ENCODE assay signal across 1 cellular context in the genomic region with DNA sequence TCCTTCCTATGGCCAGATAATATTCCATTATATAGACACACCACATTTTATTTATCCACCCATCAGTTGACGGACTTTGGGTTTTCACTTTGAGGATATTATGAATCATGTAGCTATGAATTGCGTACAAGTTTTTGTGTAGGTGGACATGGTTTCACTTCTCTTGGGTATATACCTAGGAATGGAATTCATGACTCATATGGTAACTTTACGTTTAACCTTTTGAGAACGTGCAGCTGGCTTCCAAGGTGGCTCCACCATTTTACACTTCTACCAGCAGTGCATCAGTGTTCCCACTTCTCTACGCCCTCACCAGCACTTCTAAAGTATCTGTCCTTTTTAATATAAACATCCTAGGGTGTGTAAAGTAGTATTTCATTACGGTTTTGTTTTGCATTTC.
A peak's percentile ranks its signal among the peaks of the same experiment; 100 is the strongest.
TF ChIP-seq lines count a peak whose summit lies in the region.

No MANE protein-coding gene starts in this region.

TF ChIP-seq in GM12878, 131 proteins besides CTCF, POLR2A, EP300 and RAD21 (continued from another document and continues in another):
- TF ChIP-seq, protein P1, sequence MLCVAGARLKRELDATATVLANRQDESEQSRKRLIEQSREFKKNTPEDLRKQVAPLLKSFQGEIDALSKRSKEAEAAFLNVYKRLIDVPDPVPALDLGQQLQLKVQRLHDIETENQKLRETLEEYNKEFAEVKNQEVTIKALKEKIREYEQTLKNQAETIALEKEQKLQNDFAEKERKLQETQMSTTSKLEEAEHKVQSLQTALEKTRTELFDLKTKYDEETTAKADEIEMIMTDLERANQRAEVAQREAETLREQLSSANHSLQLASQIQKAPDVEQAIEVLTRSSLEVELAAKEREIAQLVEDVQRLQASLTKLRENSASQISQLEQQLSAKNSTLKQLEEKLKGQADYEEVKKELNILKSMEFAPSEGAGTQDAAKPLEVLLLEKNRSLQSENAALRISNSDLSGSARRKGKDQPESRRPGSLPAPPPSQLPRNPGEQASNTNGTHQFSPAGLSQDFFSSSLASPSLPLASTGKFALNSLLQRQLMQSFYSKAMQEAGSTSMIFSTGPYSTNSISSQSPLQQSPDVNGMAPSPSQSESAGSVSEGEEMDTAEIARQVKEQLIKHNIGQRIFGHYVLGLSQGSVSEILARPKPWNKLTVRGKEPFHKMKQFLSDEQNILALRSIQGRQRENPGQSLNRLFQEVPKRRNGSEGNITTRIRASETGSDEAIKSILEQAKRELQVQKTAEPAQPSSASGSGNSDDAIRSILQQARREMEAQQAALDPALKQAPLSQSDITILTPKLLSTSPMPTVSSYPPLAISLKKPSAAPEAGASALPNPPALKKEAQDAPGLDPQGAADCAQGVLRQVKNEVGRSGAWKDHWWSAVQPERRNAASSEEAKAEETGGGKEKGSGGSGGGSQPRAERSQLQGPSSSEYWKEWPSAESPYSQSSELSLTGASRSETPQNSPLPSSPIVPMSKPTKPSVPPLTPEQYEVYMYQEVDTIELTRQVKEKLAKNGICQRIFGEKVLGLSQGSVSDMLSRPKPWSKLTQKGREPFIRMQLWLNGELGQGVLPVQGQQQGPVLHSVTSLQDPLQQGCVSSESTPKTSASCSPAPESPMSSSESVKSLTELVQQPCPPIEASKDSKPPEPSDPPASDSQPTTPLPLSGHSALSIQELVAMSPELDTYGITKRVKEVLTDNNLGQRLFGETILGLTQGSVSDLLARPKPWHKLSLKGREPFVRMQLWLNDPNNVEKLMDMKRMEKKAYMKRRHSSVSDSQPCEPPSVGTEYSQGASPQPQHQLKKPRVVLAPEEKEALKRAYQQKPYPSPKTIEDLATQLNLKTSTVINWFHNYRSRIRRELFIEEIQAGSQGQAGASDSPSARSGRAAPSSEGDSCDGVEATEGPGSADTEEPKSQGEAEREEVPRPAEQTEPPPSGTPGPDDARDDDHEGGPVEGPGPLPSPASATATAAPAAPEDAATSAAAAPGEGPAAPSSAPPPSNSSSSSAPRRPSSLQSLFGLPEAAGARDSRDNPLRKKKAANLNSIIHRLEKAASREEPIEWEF (IDR thresholded peaks at IDR 0.05; ENCODE audit: insufficient replicate concordance, low read depth, low read length) = peak; percentile 38
- TF ChIP-seq DPF2 (IDR thresholded peaks at IDR 0.05) = peak; percentile 100
- TF ChIP-seq SP1 (IDR thresholded peaks at IDR 0.05; ENCODE audit: low read depth, low read length) = peak; percentile 66
- TF ChIP-seq, protein P2, sequence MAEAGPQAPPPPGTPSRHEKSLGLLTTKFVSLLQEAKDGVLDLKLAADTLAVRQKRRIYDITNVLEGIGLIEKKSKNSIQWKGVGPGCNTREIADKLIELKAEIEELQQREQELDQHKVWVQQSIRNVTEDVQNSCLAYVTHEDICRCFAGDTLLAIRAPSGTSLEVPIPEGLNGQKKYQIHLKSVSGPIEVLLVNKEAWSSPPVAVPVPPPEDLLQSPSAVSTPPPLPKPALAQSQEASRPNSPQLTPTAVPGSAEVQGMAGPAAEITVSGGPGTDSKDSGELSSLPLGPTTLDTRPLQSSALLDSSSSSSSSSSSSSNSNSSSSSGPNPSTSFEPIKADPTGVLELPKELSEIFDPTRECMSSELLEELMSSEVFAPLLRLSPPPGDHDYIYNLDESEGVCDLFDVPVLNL (IDR thresholded peaks at IDR 0.05; ENCODE audit: low read depth, low read length) = no peak
- TF ChIP-seq IKZF2 (IDR thresholded peaks at IDR 0.05) = peak; percentile 98 to 99
- TF ChIP-seq RCOR1 (conservative IDR thresholded peaks at IDR 0.05; ENCODE audit: low read depth, low read length) = 0 out of 2 replicates have a peak, but pooled peaks have one; percentile 30
- 0 out of 2 replicates have a peak, but pooled peaks have one; percentile 59 for TF ChIP-seq PAX8 (IDR thresholded peaks at IDR 0.05)
- TF ChIP-seq, protein P3, sequence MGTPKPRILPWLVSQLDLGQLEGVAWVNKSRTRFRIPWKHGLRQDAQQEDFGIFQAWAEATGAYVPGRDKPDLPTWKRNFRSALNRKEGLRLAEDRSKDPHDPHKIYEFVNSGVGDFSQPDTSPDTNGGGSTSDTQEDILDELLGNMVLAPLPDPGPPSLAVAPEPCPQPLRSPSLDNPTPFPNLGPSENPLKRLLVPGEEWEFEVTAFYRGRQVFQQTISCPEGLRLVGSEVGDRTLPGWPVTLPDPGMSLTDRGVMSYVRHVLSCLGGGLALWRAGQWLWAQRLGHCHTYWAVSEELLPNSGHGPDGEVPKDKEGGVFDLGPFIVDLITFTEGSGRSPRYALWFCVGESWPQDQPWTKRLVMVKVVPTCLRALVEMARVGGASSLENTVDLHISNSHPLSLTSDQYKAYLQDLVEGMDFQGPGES (IDR thresholded peaks at IDR 0.05) = no peak
- peak in 1 of 2 experiments; percentile 89; a peak in 2 of 4 replicates for TF ChIP-seq ETV6 (conservative IDR thresholded peaks at IDR 0.05 in 1 of 2, IDR thresholded peaks at IDR 0.05 in 1 of 2; ENCODE audit: borderline replicate concordance in 1 of 2, low read depth in 1 of 2)
- peak; percentile 95 for TF ChIP-seq RUNX3 (IDR thresholded peaks at IDR 0.05; ENCODE audit: low read length)
- peak; percentile 98 for TF ChIP-seq TCF3 (IDR thresholded peaks at IDR 0.05; ENCODE audit: borderline replicate concordance, insufficient read depth, low read depth, low read length)
- TF ChIP-seq TBL1XR1 (IDR thresholded peaks at IDR 0.05; ENCODE audit: low read depth, low read length) = peak; percentile 73
- TF ChIP-seq ZNF217 (IDR thresholded peaks at IDR 0.05) = peak; percentile 95
- peak; percentile 94 for TF ChIP-seq GATAD2B (conservative IDR thresholded peaks at IDR 0.05; ENCODE audit: low read depth)
- TF ChIP-seq, protein P4, sequence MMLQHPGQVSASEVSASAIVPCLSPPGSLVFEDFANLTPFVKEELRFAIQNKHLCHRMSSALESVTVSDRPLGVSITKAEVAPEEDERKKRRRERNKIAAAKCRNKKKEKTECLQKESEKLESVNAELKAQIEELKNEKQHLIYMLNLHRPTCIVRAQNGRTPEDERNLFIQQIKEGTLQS (IDR thresholded peaks at IDR 0.05; ENCODE audit: borderline replicate concordance, extremely low read depth, low read depth, low read length) = no peak
- peak; percentile 97 for TF ChIP-seq MEF2A (IDR thresholded peaks at IDR 0.05; ENCODE audit: insufficient read depth, low read depth, low read length)
- peak; percentile 97 for TF ChIP-seq MTA2 (IDR thresholded peaks at IDR 0.05; ENCODE audit: low read depth)
- TF ChIP-seq MYB (IDR thresholded peaks at IDR 0.05; ENCODE audit: borderline replicate concordance, low read depth, low read length) = peak; percentile 70; the same call in 1 of the 2 replicates
- peak; percentile 41; the same call in 1 of the 3 replicates for TF ChIP-seq POU2F2 (IDR thresholded peaks at IDR 0.05; ENCODE audit: borderline replicate concordance, low read depth, low read length)
- TF ChIP-seq CREM (IDR thresholded peaks at IDR 0.05; ENCODE audit: low read depth) = peak; percentile 95
- TF ChIP-seq, protein P5, sequence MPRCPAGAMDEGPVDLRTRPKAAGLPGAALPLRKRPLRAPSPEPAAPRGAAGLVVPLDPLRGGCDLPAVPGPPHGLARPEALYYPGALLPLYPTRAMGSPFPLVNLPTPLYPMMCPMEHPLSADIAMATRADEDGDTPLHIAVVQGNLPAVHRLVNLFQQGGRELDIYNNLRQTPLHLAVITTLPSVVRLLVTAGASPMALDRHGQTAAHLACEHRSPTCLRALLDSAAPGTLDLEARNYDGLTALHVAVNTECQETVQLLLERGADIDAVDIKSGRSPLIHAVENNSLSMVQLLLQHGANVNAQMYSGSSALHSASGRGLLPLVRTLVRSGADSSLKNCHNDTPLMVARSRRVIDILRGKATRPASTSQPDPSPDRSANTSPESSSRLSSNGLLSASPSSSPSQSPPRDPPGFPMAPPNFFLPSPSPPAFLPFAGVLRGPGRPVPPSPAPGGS (IDR thresholded peaks at IDR 0.05; ENCODE audit: borderline replicate concordance, insufficient read depth, low read depth, low read length, poor library complexity, severe bottlenecking) = peak; percentile 81
- no peak; a peak in 1 of 3 replicates for TF ChIP-seq EGR1 (IDR thresholded peaks at IDR 0.05; ENCODE audit: borderline replicate concordance in 1 of 2, low read depth in 2 of 2, low read length in 2 of 2)
- TF ChIP-seq RELB (IDR thresholded peaks at IDR 0.05; ENCODE audit: low read depth) = peak; percentile 92
- TF ChIP-seq USF2 (IDR thresholded peaks at IDR 0.05; ENCODE audit: borderline replicate concordance, low read depth, low read length) = no peak
- peak; percentile 51 for TF ChIP-seq NR2C1 (IDR thresholded peaks at IDR 0.05)
- no peak for TF ChIP-seq CBX3 (IDR thresholded peaks at IDR 0.05; ENCODE audit: borderline replicate concordance, low read depth)
- peak; percentile 93 for TF ChIP-seq ZBED1 (IDR thresholded peaks at IDR 0.05; ENCODE audit: borderline replicate concordance)
- TF ChIP-seq HCFC1 (IDR thresholded peaks at IDR 0.05; ENCODE audit: low read length) = no peak
- TF ChIP-seq STAT1 (conservative IDR thresholded peaks at IDR 0.05) = no peak
- TF ChIP-seq IRF4 (IDR thresholded peaks at IDR 0.05; ENCODE audit: low read depth, low read length) = peak; percentile 98
- peak; percentile 61; the same call in 1 of the 2 replicates for TF ChIP-seq PKNOX1 (IDR thresholded peaks at IDR 0.05)
- TF ChIP-seq EED (IDR thresholded peaks at IDR 0.05; ENCODE audit: low read depth) = peak; percentile 93
- peak; percentile 96 for TF ChIP-seq SPI1 (IDR thresholded peaks at IDR 0.05; ENCODE audit: borderline replicate concordance, insufficient read depth, low read depth, low read length)
- TF ChIP-seq TCF7 (IDR thresholded peaks at IDR 0.05; ENCODE audit: borderline replicate concordance) = peak; percentile 37; the same call in 1 of the 2 replicates
- TF ChIP-seq NFYA (IDR thresholded peaks at IDR 0.05; ENCODE audit: borderline replicate concordance, low read depth, low read length) = no peak
- TF ChIP-seq SMARCA5 (IDR thresholded peaks at IDR 0.05) = no peak
- peak; percentile 63 for TF ChIP-seq KLF5 (IDR thresholded peaks at IDR 0.05; ENCODE audit: partially characterized antibody)
- peak; percentile 92 for TF ChIP-seq BMI1 (IDR thresholded peaks at IDR 0.05; ENCODE audit: borderline replicate concordance)
- TF ChIP-seq GABPA (IDR thresholded peaks at IDR 0.05; ENCODE audit: low read depth) = peak; percentile 59
- TF ChIP-seq, protein P6, sequence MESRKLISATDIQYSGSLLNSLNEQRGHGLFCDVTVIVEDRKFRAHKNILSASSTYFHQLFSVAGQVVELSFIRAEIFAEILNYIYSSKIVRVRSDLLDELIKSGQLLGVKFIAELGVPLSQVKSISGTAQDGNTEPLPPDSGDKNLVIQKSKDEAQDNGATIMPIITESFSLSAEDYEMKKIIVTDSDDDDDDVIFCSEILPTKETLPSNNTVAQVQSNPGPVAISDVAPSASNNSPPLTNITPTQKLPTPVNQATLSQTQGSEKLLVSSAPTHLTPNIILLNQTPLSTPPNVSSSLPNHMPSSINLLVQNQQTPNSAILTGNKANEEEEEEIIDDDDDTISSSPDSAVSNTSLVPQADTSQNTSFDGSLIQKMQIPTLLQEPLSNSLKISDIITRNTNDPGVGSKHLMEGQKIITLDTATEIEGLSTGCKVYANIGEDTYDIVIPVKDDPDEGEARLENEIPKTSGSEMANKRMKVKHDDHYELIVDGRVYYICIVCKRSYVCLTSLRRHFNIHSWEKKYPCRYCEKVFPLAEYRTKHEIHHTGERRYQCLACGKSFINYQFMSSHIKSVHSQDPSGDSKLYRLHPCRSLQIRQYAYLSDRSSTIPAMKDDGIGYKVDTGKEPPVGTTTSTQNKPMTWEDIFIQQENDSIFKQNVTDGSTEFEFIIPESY (IDR thresholded peaks at IDR 0.05) = no peak
- TF ChIP-seq, protein P7, sequence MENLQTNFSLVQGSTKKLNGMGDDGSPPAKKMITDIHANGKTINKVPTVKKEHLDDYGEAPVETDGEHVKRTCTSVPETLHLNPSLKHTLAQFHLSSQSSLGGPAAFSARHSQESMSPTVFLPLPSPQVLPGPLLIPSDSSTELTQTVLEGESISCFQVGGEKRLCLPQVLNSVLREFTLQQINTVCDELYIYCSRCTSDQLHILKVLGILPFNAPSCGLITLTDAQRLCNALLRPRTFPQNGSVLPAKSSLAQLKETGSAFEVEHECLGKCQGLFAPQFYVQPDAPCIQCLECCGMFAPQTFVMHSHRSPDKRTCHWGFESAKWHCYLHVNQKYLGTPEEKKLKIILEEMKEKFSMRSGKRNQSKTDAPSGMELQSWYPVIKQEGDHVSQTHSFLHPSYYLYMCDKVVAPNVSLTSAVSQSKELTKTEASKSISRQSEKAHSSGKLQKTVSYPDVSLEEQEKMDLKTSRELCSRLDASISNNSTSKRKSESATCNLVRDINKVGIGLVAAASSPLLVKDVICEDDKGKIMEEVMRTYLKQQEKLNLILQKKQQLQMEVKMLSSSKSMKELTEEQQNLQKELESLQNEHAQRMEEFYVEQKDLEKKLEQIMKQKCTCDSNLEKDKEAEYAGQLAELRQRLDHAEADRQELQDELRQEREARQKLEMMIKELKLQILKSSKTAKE (IDR thresholded peaks at IDR 0.05; ENCODE audit: low read depth, poor library complexity, severe bottlenecking) = peak; percentile 46
- 0 out of 4 replicates have a peak, but pooled peaks of 1 of the 2 experiments have one; percentile 3 for TF ChIP-seq SRF (IDR thresholded peaks at IDR 0.05; ENCODE audit: low read depth in 2 of 2, low read length in 2 of 2)
- TF ChIP-seq CHD2 (IDR thresholded peaks at IDR 0.05; ENCODE audit: borderline replicate concordance, low read depth, low read length) = peak; percentile 81; the same call in 1 of the 2 replicates
- TF ChIP-seq JUND (IDR thresholded peaks at IDR 0.05; ENCODE audit: low read depth, low read length) = peak; percentile 87
- peak; percentile 96 for TF ChIP-seq ATF7 (IDR thresholded peaks at IDR 0.05; ENCODE audit: low read depth)
